Comparison of ENCODE assay signal across 1 cellular context in the genomic region with DNA sequence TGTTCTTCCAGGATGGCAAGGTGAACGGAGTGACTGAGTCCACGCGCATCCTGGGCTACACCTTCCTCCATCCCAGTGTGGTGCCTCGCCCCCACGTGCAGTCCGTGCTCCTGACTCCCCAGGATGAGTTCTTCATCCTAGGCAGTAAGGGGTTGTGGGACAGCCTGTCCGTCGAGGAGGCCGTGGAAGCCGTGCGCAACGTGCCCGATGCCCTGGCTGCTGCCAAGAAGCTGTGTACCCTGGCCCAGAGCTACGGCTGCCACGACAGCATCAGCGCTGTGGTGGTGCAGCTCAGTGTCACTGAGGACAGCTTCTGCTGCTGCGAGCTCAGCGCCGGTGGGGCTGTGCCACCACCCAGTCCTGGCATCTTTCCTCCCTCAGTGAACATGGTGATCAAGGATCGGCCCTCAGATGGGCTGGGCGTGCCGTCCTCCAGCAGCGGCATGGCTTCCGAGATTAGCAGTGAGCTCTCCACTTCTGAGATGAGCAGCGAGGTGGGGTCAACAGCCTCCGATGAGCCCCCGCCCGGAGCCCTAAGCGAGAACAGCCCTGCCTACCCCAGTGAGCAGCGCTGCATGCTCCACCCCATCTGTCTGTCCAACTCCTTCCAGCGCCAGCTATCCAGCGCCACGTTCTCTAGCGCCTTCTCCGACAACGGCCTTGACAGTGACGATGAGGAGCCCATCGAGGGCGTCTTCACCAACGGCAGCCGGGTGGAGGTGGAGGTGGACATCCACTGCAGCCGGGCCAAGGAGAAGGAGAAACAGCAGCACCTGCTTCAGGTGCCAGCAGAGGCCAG.
TF ChIP-seq lines count a peak whose summit lies in the region.

No MANE protein-coding gene starts in this region.

TF ChIP-seq in IMR-90, 13 proteins besides CTCF, POLR2A, EP300 and RAD21:
- TF ChIP-seq NFE2L2 (IDR thresholded peaks at IDR 0.05; ENCODE audit: low read depth, low read length): no peak
- no peak for TF ChIP-seq CEBPB (IDR thresholded peaks at IDR 0.05; ENCODE audit: low read depth, low read length)
- TF ChIP-seq SMC3 (IDR thresholded peaks at IDR 0.05; ENCODE audit: low read depth, low read length): no peak
- no peak for TF ChIP-seq FOS (IDR thresholded peaks at IDR 0.05; ENCODE audit: low read depth, low read length)
- TF ChIP-seq MAFK (IDR thresholded peaks at IDR 0.05; ENCODE audit: low read depth, low read length): no peak
- no peak for TF ChIP-seq RCOR1 (IDR thresholded peaks at IDR 0.05; ENCODE audit: insufficient replicate concordance, low read length)
